In genomic region chr16:30924797-30925645, GRCh38 we compare ENCODE assay signal across 8 cellular contexts.
DNase-seq lines count a peak whose midpoint lies in the region; ATAC-seq and TF ChIP-seq lines count a peak whose summit lies in the region.
"Had no signal": no experiment of that assay in that cellular context is flagged by ENCODE, and none has a peak within 500 bp of the region (broad histone marks: within the 10 kb centered on the region; RNA-seq: fewer than 3 reads in every experiment).

No MANE protein-coding gene starts in this region.

- peaks cover 13% of the 10 kb centered on the region for H3K4me1 Mint-ChIP-seq in activated naive CD8-positive, alpha-beta T cell treated with anti-CD3 and anti-CD28 coated beads, Interleukin-2, amount 50 U/mL, for 24 hours
- H3K4me1 Mint-ChIP-seq in nephron progenitor cell: peaks cover 34% of the 10 kb centered on the region

- no peak for TF ChIP-seq CTCF in GM20000 (IDR thresholded peaks at IDR 0.05; ENCODE audit: extremely low read depth, missing control alignments)
- TF ChIP-seq CTCF in nephron progenitor cell (IDR thresholded peaks at IDR 0.05): no peak

- peak overlapping the region; percentile 18 for H3K27ac Mint-ChIP-seq in activated naive CD8-positive, alpha-beta T cell treated with anti-CD3 and anti-CD28 coated beads, Interleukin-2, amount 50 U/mL, for 24 hours
- H3K27ac Mint-ChIP-seq in nephron progenitor cell: peak overlapping the region; percentile 60

- peak overlapping the region; percentile 77 for H3K4me3 Mint-ChIP-seq in activated naive CD8-positive, alpha-beta T cell treated with anti-CD3 and anti-CD28 coated beads, Interleukin-2, amount 50 U/mL, for 24 hours
- H3K4me3 Mint-ChIP-seq in nephron progenitor cell: peak overlapping the region; percentile 89

- peaks cover 2% of the 10 kb centered on the region for H3K36me3 Mint-ChIP-seq in activated naive CD8-positive, alpha-beta T cell treated with anti-CD3 and anti-CD28 coated beads, Interleukin-2, amount 50 U/mL, for 24 hours (ENCODE audit: low read depth)
- peaks cover 7% of the 10 kb centered on the region for H3K36me3 Mint-ChIP-seq in nephron progenitor cell (ENCODE audit: low read depth)

- no peaks in the 10 kb centered on the region for H3K27me3 Mint-ChIP-seq in activated naive CD8-positive, alpha-beta T cell treated with anti-CD3 and anti-CD28 coated beads, Interleukin-2, amount 50 U/mL, for 24 hours
- H3K27me3 Mint-ChIP-seq in nephron progenitor cell (ENCODE audit: low read depth, poor library complexity): no peaks in the 10 kb centered on the region

- peak; percentile 45 for DNase-seq in GM20000 (ENCODE audit: low spot score)
- DNase-seq in activated naive CD8-positive, alpha-beta T cell treated with anti-CD3 and anti-CD28 coated beads, Interleukin-2, amount 50 U/mL, for 24 hours: no peak
- no peak for DNase-seq in nephron progenitor cell
- no peak for DNase-seq in stimulated activated CD4-positive, alpha-beta T cell treated with anti-CD3 and anti-CD28 coated beads, Interleukin-4, amount 100 ng/mL, for 1 hour
- no peak for DNase-seq in NCI-H2171 (lab: John Stamatoyannopoulos, UW)
- DNase-seq: T1000 had no signal

- ATAC-seq in activated naive CD8-positive, alpha-beta T cell treated with anti-CD3 and anti-CD28 coated beads, Interleukin-2, amount 50 U/mL, for 24 hours: no peak
- no peak for ATAC-seq in HG03280 (IDR thresholded peaks at IDR 0.05; ENCODE audit: unreplicated experiment)
- ATAC-seq: sciatic nerve had no signal

- H3K9me3 Mint-ChIP-seq in activated naive CD8-positive, alpha-beta T cell treated with anti-CD3 and anti-CD28 coated beads, Interleukin-2, amount 50 U/mL, for 24 hours: no peaks in the 10 kb centered on the region
- no peaks in the 10 kb centered on the region for H3K9me3 Mint-ChIP-seq in nephron progenitor cell
